ENCODE assay signal across 1 cellular context in the genomic region with DNA sequence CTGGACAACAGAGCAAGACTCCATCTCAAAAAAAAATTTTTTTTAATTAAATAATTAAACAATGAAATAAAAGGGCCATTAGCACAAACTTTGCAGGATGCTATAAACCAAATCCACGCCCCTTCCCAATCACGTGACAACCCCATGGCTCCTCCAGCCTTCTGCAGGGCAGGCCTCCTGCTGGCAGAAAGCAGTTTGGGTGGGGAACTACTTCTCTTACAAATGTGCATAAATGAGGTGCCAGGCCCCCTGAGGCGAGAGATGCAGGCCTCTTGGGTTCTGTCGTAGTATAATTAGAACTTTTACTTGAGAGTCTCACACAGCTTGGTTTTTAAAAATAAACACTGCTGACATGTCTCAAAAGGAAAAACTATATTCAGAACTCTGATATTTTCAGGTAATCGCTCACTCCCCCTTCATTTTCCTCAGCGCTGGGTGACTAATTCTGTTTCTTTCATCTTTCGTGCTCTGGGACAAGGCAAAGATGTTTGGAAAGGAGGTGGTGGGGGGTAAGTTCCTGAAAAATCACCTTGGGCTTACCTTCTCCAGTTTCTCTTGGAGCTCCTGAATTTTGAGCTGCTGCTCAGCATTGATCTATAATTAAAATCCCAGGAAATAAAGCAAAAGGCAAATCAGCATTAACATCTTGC.
TF ChIP-seq lines count a peak whose summit lies in the region.

No MANE protein-coding gene starts in this region.

TF ChIP-seq in HEK293, 187 proteins besides CTCF, POLR2A, EP300 and RAD21:
- 0 out of 2 replicates have a peak, but pooled peaks have one; percentile 19 for TF ChIP-seq ZNF121 (tag by site-specific recombination; IDR thresholded peaks at IDR 0.05)
- TF ChIP-seq ZNF843 (tag by site-specific recombination; IDR thresholded peaks at IDR 0.05) = no peak
TF ChIP-seq in HEK293: peak in this region for 1.
